18 cellular contexts compared by ENCODE assay signal in genomic region chr4:77849278-77849965, GRCh38.
"Had no signal": no experiment of that assay in that cellular context is flagged by ENCODE, and none has a peak within 500 bp of the region (broad histone marks: within the 10 kb centered on the region; RNA-seq: fewer than 3 reads in every experiment).

No MANE protein-coding gene starts in this region.

- H3K36me3 Mint-ChIP-seq: memory B cell; stimulated activated naive B cell treated with anti-CD40 and anti-IgM and Interleukin-4, amounts not matched to agents 10 μg/mL and 1 μg/mL and 100 μg/mL, for 72 hours had no signal

- H3K27ac Mint-ChIP-seq: activated CD4-positive, alpha-beta memory T cell treated with anti-CD3 and anti-CD28 coated beads, Interleukin-2, amount 10 ng/mL, durations not matched to agents 7 days and 5 days; activated T-cell treated with anti-CD3 and anti-CD28 coated beads, Interleukin-2, amount 50 U/mL, for 72 hours; memory B cell; nephron progenitor cell; stimulated activated naive B cell treated with anti-CD40 and anti-IgM and Interleukin-4, amounts not matched to agents 10 μg/mL and 1 μg/mL and 100 μg/mL, for 72 hours had no signal

- H3K4me3 ChIP-seq: breast epithelium, esophagus squamous epithelium, left ventricle myocardium inferior, psoas muscle, right lobe of liver, spleen had no signal

- H3K9me3 Mint-ChIP-seq: activated CD4-positive, alpha-beta memory T cell treated with anti-CD3 and anti-CD28 coated beads, Interleukin-2, amount 10 ng/mL, durations not matched to agents 7 days and 5 days; memory B cell; nephron progenitor cell; stimulated activated naive B cell treated with anti-CD40 and anti-IgM and Interleukin-4, amounts not matched to agents 10 μg/mL and 1 μg/mL and 100 μg/mL, for 72 hours had no signal

- H3K4me1 Mint-ChIP-seq: nephron progenitor cell had no signal

- H3K27me3 Mint-ChIP-seq: activated CD4-positive, alpha-beta memory T cell treated with anti-CD3 and anti-CD28 coated beads, Interleukin-2, amount 10 ng/mL, durations not matched to agents 7 days and 5 days; memory B cell; stimulated activated naive B cell treated with anti-CD40 and anti-IgM and Interleukin-4, amounts not matched to agents 10 μg/mL and 1 μg/mL and 100 μg/mL, for 72 hours had no signal

- DNase-seq: activated CD4-positive, alpha-beta memory T cell treated with anti-CD3 and anti-CD28 coated beads, Interleukin-2, amount 10 ng/mL, durations not matched to agents 7 days and 5 days; activated CD4-positive, CD25-positive, alpha-beta regulatory T cell treated with anti-CD3 and anti-CD28 coated beads, Interleukin-2, amount 50 U/mL, for 72 hours; activated gamma-delta T cell treated with Interleukin-2 at 50 U/mL for 16 hours; activated T-cell treated with anti-CD3 and anti-CD28 coated beads, Interleukin-2, amount 50 U/mL, for 72 hours; aorta; esophagus squamous epithelium; foreskin melanocyte; head of caudate nucleus; left ventricle myocardium inferior; nephron progenitor cell; psoas muscle; right lobe of liver; spleen; stimulated activated CD4-positive, alpha-beta T cell treated with anti-CD3 and anti-CD28 coated beads, Interleukin-1b, Interleukin-23, amount 100 ng/mL, for 48 hours; stimulated activated naive B cell treated with anti-CD40 and anti-IgM and Interleukin-4, amounts not matched to agents 10 μg/mL and 1 μg/mL and 100 μg/mL, for 72 hours; trophoblast cell had no signal

- H3K9me3 ChIP-seq: breast epithelium, esophagus squamous epithelium, left ventricle myocardium inferior, psoas muscle, right lobe of liver, spleen had no signal

- ATAC-seq: activated T-cell treated with anti-CD3 and anti-CD28 coated beads, Interleukin-2, amount 50 U/mL, for 72 hours; psoas muscle; right lobe of liver; stimulated activated naive B cell treated with anti-CD40 and anti-IgM and Interleukin-4, amounts not matched to agents 10 μg/mL and 1 μg/mL and 100 μg/mL, for 72 hours had no signal

- H3K4me3 Mint-ChIP-seq: activated CD4-positive, alpha-beta memory T cell treated with anti-CD3 and anti-CD28 coated beads, Interleukin-2, amount 10 ng/mL, durations not matched to agents 7 days and 5 days; activated T-cell treated with anti-CD3 and anti-CD28 coated beads, Interleukin-2, amount 50 U/mL, for 72 hours; memory B cell; nephron progenitor cell; stimulated activated naive B cell treated with anti-CD40 and anti-IgM and Interleukin-4, amounts not matched to agents 10 μg/mL and 1 μg/mL and 100 μg/mL, for 72 hours had no signal
